29 cellular contexts compared by ENCODE assay signal in genomic region chr9:10371824-10372223, GRCh38.
"Had no signal": no experiment of that assay in that cellular context is flagged by ENCODE, and none has a peak within 500 bp of the region (broad histone marks: within the 10 kb centered on the region; RNA-seq: fewer than 3 reads in every experiment).

No MANE protein-coding gene starts in this region.

- H3K27me3 ChIP-seq: breast epithelium, MG63 had no signal

- H3K27me3 Mint-ChIP-seq: activated CD4-positive, alpha-beta memory T cell treated with anti-CD3 and anti-CD28 coated beads, Interleukin-2, amount 10 ng/mL, durations not matched to agents 7 days and 5 days; activated naive CD8-positive, alpha-beta T cell; activated T-helper 17 cell treated with anti-CD3 and anti-CD28 coated beads, Interleukin-2, amount 50 U/mL, for 72 hours; T-cell had no signal

- H3K4me3 Mint-ChIP-seq: activated CD4-positive, alpha-beta memory T cell treated with anti-CD3 and anti-CD28 coated beads, Interleukin-2, amount 10 ng/mL, durations not matched to agents 7 days and 5 days; activated naive CD4-positive, alpha-beta T cell treated with anti-CD3 and anti-CD28 coated beads for 36 hours; activated naive CD8-positive, alpha-beta T cell; activated T-helper 17 cell treated with anti-CD3 and anti-CD28 coated beads, Interleukin-2, amount 50 U/mL, for 72 hours; T-cell had no signal

- H3K4me3 ChIP-seq: breast epithelium, MG63, SK-N-MC had no signal

- H3K36me3 ChIP-seq: breast epithelium, MG63 had no signal

- H3K4me1 Mint-ChIP-seq: activated CD4-positive, alpha-beta memory T cell treated with anti-CD3 and anti-CD28 coated beads, Interleukin-2, amount 10 ng/mL, durations not matched to agents 7 days and 5 days; activated T-helper 17 cell treated with anti-CD3 and anti-CD28 coated beads, Interleukin-2, amount 50 U/mL, for 72 hours; T-cell had no signal

- H3K27ac Mint-ChIP-seq: activated CD4-positive, alpha-beta memory T cell treated with anti-CD3 and anti-CD28 coated beads, Interleukin-2, amount 10 ng/mL, durations not matched to agents 7 days and 5 days; activated naive CD4-positive, alpha-beta T cell treated with anti-CD3 and anti-CD28 coated beads for 36 hours; activated naive CD8-positive, alpha-beta T cell; activated T-helper 17 cell treated with anti-CD3 and anti-CD28 coated beads, Interleukin-2, amount 50 U/mL, for 72 hours; T-cell had no signal

- H3K9me3 ChIP-seq: breast epithelium, MG63 had no signal

- DNase-seq: activated CD4-positive, alpha-beta memory T cell treated with anti-CD3 and anti-CD28 coated beads, Interleukin-2, amount 10 ng/mL, durations not matched to agents 7 days and 5 days; activated CD4-positive, alpha-beta T cell treated with anti-CD3 and anti-CD28 coated beads, Interleukin-2, amount 50 U/mL, for 1 hour; activated CD4-positive, CD25-positive, alpha-beta regulatory T cell; activated gamma-delta T cell; activated naive CD4-positive, alpha-beta T cell treated with anti-CD3 and anti-CD28 coated beads for 36 hours; activated T-cell treated with anti-CD3 and anti-CD28 coated beads for 4 hours; activated T-cell treated with anti-CD3 and anti-CD28 coated beads, Interleukin-2, amount 50 U/mL, for 48 hours; amygdala; caudate nucleus; MG63; NCI-H1105; NCI-H1436; NCI-H187 treated with DMSO at 0.1 percent for 48 hours; NCI-H2081 treated with DMSO at 0.1 percent for 48 hours; NCI-H2171 treated with DMSO at 0.1 percent for 48 hours; NCI-H226; NCI-H526; NCI-H82; OCI-M1; RPMI8226; T-cell; T-helper 2 cell; T1000 had no signal

- H3K4me1 ChIP-seq: breast epithelium had no signal

- H3K9me3 Mint-ChIP-seq: activated CD4-positive, alpha-beta memory T cell treated with anti-CD3 and anti-CD28 coated beads, Interleukin-2, amount 10 ng/mL, durations not matched to agents 7 days and 5 days; activated naive CD4-positive, alpha-beta T cell treated with anti-CD3 and anti-CD28 coated beads for 36 hours had no signal

- ATAC-seq: activated T-helper 17 cell treated with anti-CD3 and anti-CD28 coated beads, Interleukin-2, amount 50 U/mL, for 72 hours; Panc1; Right ventricle myocardium inferior; T-cell had no signal

- H3K27ac ChIP-seq: breast epithelium, SK-N-MC had no signal

- H3K36me3 Mint-ChIP-seq: activated naive CD8-positive, alpha-beta T cell; T-cell had no signal
